26 cellular contexts compared by ENCODE assay signal in the genomic region with DNA sequence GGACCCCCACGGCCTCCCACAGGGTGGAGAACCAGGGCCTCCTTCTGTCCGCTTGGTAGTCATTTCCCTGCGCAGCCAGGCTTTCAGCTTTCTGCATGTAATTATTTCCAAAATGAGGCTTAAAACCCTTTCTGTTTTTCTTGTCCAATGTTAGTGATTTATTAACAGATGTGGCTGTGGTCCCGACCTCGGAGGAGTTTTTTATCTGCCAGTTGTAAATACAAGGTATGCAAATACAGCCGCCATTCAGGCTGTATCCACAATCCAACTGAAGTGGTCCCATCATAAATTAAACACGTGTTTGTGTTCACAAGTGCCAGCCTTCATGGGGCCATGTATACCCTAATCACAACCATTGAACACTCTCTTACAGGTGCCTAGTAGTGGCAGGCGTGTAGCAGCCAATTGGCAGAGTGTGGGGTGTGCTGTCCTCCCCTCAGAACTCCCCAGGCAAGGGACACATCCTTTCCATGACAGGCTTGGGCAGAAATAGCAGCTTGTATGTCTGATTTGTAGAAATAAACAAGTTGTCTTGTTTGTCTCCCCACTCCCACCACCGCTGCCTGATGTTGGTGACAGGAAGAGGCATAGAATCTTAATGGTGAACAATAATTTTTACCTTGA.
"Had no signal": no experiment of that assay in that cellular context is flagged by ENCODE, and none has a peak within 500 bp of the region (broad histone marks: within the 10 kb centered on the region; RNA-seq: fewer than 3 reads in every experiment).

No MANE protein-coding gene starts in this region.

- H3K4me1 ChIP-seq: ascending aorta, breast epithelium, colonic mucosa, esophagus squamous epithelium, heart left ventricle had no signal

- ATAC-seq: activated CD4-positive, alpha-beta T cell treated with anti-CD3 and anti-CD28 coated beads for 36 hours; activated CD8-positive, alpha-beta memory T cell treated with anti-CD3 and anti-CD28 coated beads, Interleukin-2, amount 10 ng/mL, durations not matched to agents 7 days and 5 days; activated CD8-positive, alpha-beta T cell treated with anti-CD3 and anti-CD28 coated beads, Interleukin-2, amount 10 ng/mL, durations not matched to agents 7 days and 5 days; activated naive CD8-positive, alpha-beta T cell treated with anti-CD3 and anti-CD28 coated beads, Interleukin-2, amount 50 U/mL, for 24 hours had no signal

- H3K4me3 ChIP-seq: ascending aorta, breast epithelium, cardiac muscle cell, colonic mucosa, esophagus squamous epithelium, heart left ventricle had no signal

- H3K27ac ChIP-seq: ascending aorta, breast epithelium, cardiac muscle cell, colonic mucosa, epithelial cell of prostate, esophagus squamous epithelium, heart left ventricle had no signal

- H3K27me3 ChIP-seq: ascending aorta, colonic mucosa had no signal

- DNase-seq: activated CD4-positive, alpha-beta memory T cell treated with anti-CD3 and anti-CD28 coated beads for 36 hours; activated CD4-positive, alpha-beta T cell treated with anti-CD3 and anti-CD28 coated beads for 36 hours; activated CD4-positive, alpha-beta T cell treated with anti-CD3 and anti-CD28 coated beads, Interleukin-2, amount 10 ng/mL, durations not matched to agents 24 days and 14 days; activated CD4-positive, CD25-positive, alpha-beta regulatory T cell; activated CD4-positive, CD25-positive, alpha-beta regulatory T cell treated with anti-CD3 and anti-CD28 coated beads, Interleukin-2, amount 50 U/mL, for 72 hours; activated CD8-positive, alpha-beta memory T cell treated with anti-CD3 and anti-CD28 coated beads, Interleukin-2, amount 10 ng/mL, durations not matched to agents 7 days and 5 days; activated CD8-positive, alpha-beta memory T cell treated with anti-CD3 and anti-CD28 coated beads, Interleukin-2, amount 50 U/mL, for 4 hours; activated CD8-positive, alpha-beta T cell treated with anti-CD3 and anti-CD28 coated beads, Interleukin-2, amount 10 ng/mL, durations not matched to agents 7 days and 5 days; activated effector memory CD4-positive, alpha-beta T cell treated with anti-CD3 and anti-CD28 coated beads, Interleukin-2, amount 50 U/mL, for 16 hours; activated naive CD4-positive, alpha-beta T cell treated with anti-CD3 and anti-CD28 coated beads for 36 hours; activated naive CD8-positive, alpha-beta T cell treated with anti-CD3 and anti-CD28 coated beads for 36 hours; activated naive CD8-positive, alpha-beta T cell treated with anti-CD3 and anti-CD28 coated beads, Interleukin-2, amount 50 U/mL, for 24 hours; activated T-cell treated with anti-CD3 and anti-CD28 coated beads, Interleukin-2, amount 50 U/mL, for 1 hour; activated T-cell treated with anti-CD3 and anti-CD28 coated beads, Interleukin-2, amount 50 U/mL, for 48 hours; central memory CD4-positive, alpha-beta T cell; cerebellar nuclear complex; colonic mucosa; effector CD8-positive, alpha-beta T cell; esophagus squamous epithelium; glutamatergic neuron; heart left ventricle; T-helper 2 cell had no signal

- H3K36me3 ChIP-seq: ascending aorta, breast epithelium, cardiac muscle cell, colonic mucosa, esophagus squamous epithelium, heart left ventricle had no signal

- H3K9me3 ChIP-seq: ascending aorta, breast epithelium, colonic mucosa, esophagus squamous epithelium, heart left ventricle had no signal
